ENCODE assay signal across 1 cellular context in the genomic region with DNA sequence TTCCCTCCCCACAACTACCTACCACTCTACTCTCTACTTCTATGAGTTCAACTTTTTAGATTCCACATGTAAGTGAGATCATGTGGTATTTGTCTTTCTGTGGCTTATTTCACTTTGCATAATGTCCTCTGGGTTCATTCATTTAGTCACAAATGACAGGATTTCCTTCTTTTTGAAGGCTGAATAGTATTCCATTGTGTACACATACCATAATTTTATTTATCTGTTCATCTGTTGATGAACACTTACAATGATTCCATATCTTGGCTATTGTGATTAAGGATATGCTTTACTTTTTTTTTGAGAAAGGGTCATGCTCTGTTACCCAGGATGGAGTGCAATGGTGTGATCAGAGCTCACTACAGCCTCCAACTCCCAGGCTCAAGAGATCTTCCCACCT.
TF ChIP-seq lines count a peak whose summit lies in the region.

No MANE protein-coding gene starts in this region.

TF ChIP-seq in SK-N-SH treated with all-trans-retinoic acid at 6 μM for 48 hours, 23 proteins besides CTCF, POLR2A, EP300 and RAD21 (continued from another document):
- TF ChIP-seq, protein P1, sequence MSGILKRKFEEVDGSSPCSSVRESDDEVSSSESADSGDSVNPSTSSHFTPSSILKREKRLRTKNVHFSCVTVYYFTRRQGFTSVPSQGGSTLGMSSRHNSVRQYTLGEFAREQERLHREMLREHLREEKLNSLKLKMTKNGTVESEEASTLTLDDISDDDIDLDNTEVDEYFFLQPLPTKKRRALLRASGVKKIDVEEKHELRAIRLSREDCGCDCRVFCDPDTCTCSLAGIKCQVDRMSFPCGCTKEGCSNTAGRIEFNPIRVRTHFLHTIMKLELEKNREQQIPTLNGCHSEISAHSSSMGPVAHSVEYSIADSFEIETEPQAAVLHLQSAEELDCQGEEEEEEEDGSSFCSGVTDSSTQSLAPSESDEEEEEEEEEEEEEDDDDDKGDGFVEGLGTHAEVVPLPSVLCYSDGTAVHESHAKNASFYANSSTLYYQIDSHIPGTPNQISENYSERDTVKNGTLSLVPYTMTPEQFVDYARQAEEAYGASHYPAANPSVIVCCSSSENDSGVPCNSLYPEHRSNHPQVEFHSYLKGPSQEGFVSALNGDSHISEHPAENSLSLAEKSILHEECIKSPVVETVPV (CRISPR knock-in tag; IDR thresholded peaks at IDR 0.05): no peak
- TF ChIP-seq CSDC2 (CRISPR knock-in tag; IDR thresholded peaks at IDR 0.05): no peak
TF ChIP-seq in SK-N-SH treated with all-trans-retinoic acid at 6 μM for 48 hours: peak in this region for 1.
